Comparison of ENCODE assay signal across 9 cellular contexts in the genomic region with DNA sequence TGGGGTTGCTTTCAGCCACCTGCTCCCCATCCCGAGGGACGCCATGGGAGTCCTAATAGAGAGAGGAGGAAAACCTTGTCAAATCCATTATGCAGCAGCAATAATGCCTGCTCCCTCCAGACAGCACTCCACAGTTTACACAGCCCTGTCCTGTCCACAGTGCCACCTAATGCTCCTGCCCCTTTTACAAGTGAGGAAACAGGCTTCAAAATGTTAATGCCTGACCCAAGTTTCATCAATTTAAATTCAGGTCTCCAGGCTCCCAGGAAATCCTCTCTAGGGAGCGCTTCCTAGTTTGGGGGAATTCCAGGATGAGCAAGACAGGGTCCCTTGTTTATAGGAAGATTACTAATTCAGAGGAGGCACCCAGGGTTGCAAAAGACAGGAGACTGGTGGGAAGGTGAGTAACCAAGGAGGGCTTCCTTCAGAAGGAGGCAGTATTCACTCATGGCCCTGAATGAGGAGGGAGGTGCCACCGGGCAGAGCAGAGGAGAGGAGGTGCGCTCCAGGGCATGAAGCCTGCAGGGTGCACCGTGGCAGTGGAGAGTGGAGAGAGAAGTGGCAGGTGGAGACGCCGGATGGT. TPM values are rescaled to one million over a fixed set of nuclear protein-coding genes. Genes with fewer than 3 reads are reported as not detected.
A peak's percentile ranks its signal among the peaks of the same experiment; 100 is the strongest.
DNase-seq lines count a peak whose midpoint lies in the region; ATAC-seq and TF ChIP-seq lines count a peak whose summit lies in the region.
"Had no signal": no experiment of that assay in that cellular context is flagged by ENCODE, and none has a peak within 500 bp of the region (broad histone marks: within the 10 kb centered on the region; RNA-seq: fewer than 3 reads in every experiment).

No MANE protein-coding gene starts in this region.

- H3K27ac Mint-ChIP-seq in naive thymus-derived CD4-positive, alpha-beta T cell = peak overlapping the region in 1 of 9 donors; percentile 61
- H3K27ac Mint-ChIP-seq: activated naive CD4-positive, alpha-beta T cell treated with anti-CD3 and anti-CD28 coated beads for 36 hours had no signal

- DNase-seq in COR-L47 (lab: John Stamatoyannopoulos, UW) (peak; percentile 27), HT1080 (ENCODE audit: low read depth) (peak; percentile 73), astrocyte of the hippocampus (ENCODE audit: low read depth, low spot score) (peak; percentile 18), H4 (ENCODE audit: low spot score) (no peak), mucosa of descending colon (no peak)
- no peak for DNase-seq in naive thymus-derived CD4-positive, alpha-beta T cell
- DNase-seq: activated naive CD4-positive, alpha-beta T cell treated with anti-CD3 and anti-CD28 coated beads for 36 hours had no signal

- no peaks in the 10 kb centered on the region for H3K9me3 Mint-ChIP-seq in naive thymus-derived CD4-positive, alpha-beta T cell
- H3K9me3 Mint-ChIP-seq: activated naive CD4-positive, alpha-beta T cell treated with anti-CD3 and anti-CD28 coated beads for 36 hours had no signal

- no peaks in the 10 kb centered on the region for H3K9me3 ChIP-seq in naive thymus-derived CD4-positive, alpha-beta T cell (ENCODE audit: control insufficient read depth in 2 of 3, low read length in 3 of 3)
- no peaks in the 10 kb centered on the region for H3K9me3 ChIP-seq in mucosa of descending colon

- H3K36me3 ChIP-seq in naive thymus-derived CD4-positive, alpha-beta T cell (ENCODE audit: control insufficient read depth in 2 of 3, insufficient read depth in 3 of 3, low read length in 3 of 3) = peaks cover 1 to 27% (median 9%) of the 10 kb centered on the region in 3 experiments
- peaks cover 3% of the 10 kb centered on the region for H3K36me3 ChIP-seq in mucosa of descending colon (ENCODE audit: low read depth)

- POLR2A ChIA-PET in naive thymus-derived CD4-positive, alpha-beta T cell (lab: Charles Lee) = no interaction called here

- intact Hi-C loops in naive thymus-derived CD4-positive, alpha-beta T cell (cut with micrococcal nuclease) = no loop called here
- intact Hi-C loops in mucosa of descending colon (cut with DNase I, micrococcal nuclease) = no loop called here

- H3K27me3 Mint-ChIP-seq in naive thymus-derived CD4-positive, alpha-beta T cell = peaks cover 5 to 42% (median 16%) of the 10 kb centered on the region in 5 donors

- CTCF ChIA-PET in naive thymus-derived CD4-positive, alpha-beta T cell (lab: Charles Lee) = no interaction called here

- peaks cover 4 to 6% of the 10 kb centered on the region in 2 donors for H3K27me3 ChIP-seq in naive thymus-derived CD4-positive, alpha-beta T cell (ENCODE audit: control insufficient read depth in 2 of 2, insufficient read depth in 2 of 2, low read length in 2 of 2)

- H3K4me3 Mint-ChIP-seq in naive thymus-derived CD4-positive, alpha-beta T cell = peak overlapping the region in 7 of 10 donors; percentile 11 to 76 (median 55)

- no peak overlapping the region for H3K27ac ChIP-seq in naive thymus-derived CD4-positive, alpha-beta T cell (ENCODE audit: low read depth, low read length)

- H3K4me3 ChIP-seq in naive thymus-derived CD4-positive, alpha-beta T cell (ENCODE audit: low read length) = no peak overlapping the region
- H3K4me3 ChIP-seq in mucosa of descending colon = no peak overlapping the region

- H3K4me1 Mint-ChIP-seq in naive thymus-derived CD4-positive, alpha-beta T cell = peaks cover 8 to 17% (median 15%) of the 10 kb centered on the region in 7 donors

- no peak for ATAC-seq in naive thymus-derived CD4-positive, alpha-beta T cell
- no peak for ATAC-seq in HG03469 (IDR thresholded peaks at IDR 0.05; ENCODE audit: unreplicated experiment)
- ATAC-seq in GM18861 (IDR thresholded peaks at IDR 0.05; ENCODE audit: unreplicated experiment) = no peak
- ATAC-seq in mucosa of descending colon = no peak

- H3K4me1 ChIP-seq in naive thymus-derived CD4-positive, alpha-beta T cell (ENCODE audit: control insufficient read depth in 2 of 2, insufficient read depth in 2 of 2, low read length in 2 of 2) = peaks cover 4 to 18% of the 10 kb centered on the region in 2 donors
- peaks cover 17% of the 10 kb centered on the region for H3K4me1 ChIP-seq in mucosa of descending colon (ENCODE audit: low read depth)

- TF ChIP-seq CTCF in mucosa of descending colon (IDR thresholded peaks at IDR 0.05) = no peak

- H3K36me3 Mint-ChIP-seq in naive thymus-derived CD4-positive, alpha-beta T cell = peaks cover 10 to 28% (median 18%) of the 10 kb centered on the region in 5 donors

RNA-seq across cellular contexts. Expression of a gene that starts 1.5 kb away (rescaled TPM):
- 63.3 and 69.4 TPM in 2 replicates for total RNA-seq in HT1080 (2014; rRNA removed; shearing (Covaris generic))
- polyA plus RNA-seq in HT1080 (2015; cell fraction: cytosol; rRNA removed) = 53.0 and 64.2 TPM in 2 replicates
- polyA plus RNA-seq in HT1080 (2015; cell fraction: nucleus; rRNA removed) = 214 TPM in 2 replicates
- under 1 TPM in 2 of 5 experiments, not detected in 3; 0.57 to 0.58 TPM for total RNA-seq in naive thymus-derived CD4-positive, alpha-beta T cell
- polyA plus RNA-seq in naive thymus-derived CD4-positive, alpha-beta T cell = not detected
- 28.6 and 39.0 TPM in 2 replicates for total RNA-seq in H4 (2014; rRNA removed; shearing (Covaris generic))
- total RNA-seq in mucosa of descending colon = 10 to 100 TPM in 1 of 3 donors, 1 to 10 TPM in 2; 3.9 to 11.8 (median 8.5) TPM

RNA-seq across cellular contexts. Expression of a gene that starts 11.8 kb away (rescaled TPM):
- total RNA-seq in HT1080 (2014; rRNA removed; shearing (Covaris generic)) = 88.3 and 146 TPM in 2 replicates
- 98.8 and 114 TPM in 2 replicates for polyA plus RNA-seq in HT1080 (2015; cell fraction: cytosol; rRNA removed)
- polyA plus RNA-seq in HT1080 (2015; cell fraction: nucleus; rRNA removed) = 78.7 and 80.9 TPM in 2 replicates
- 10 to 100 TPM; 49.8 to 99.8 (median 56.9) TPM for total RNA-seq in naive thymus-derived CD4-positive, alpha-beta T cell
- polyA plus RNA-seq in naive thymus-derived CD4-positive, alpha-beta T cell = 100 to 1,000 TPM; 208 to 287 TPM
- total RNA-seq in H4 (2014; rRNA removed; shearing (Covaris generic)) = 43.0 and 65.6 TPM in 2 replicates
- 10 to 100 TPM; 35.8 to 95.2 (median 46.6) TPM for total RNA-seq in mucosa of descending colon

RNA-seq across cellular contexts. Expression of a gene that starts 19.4 kb away (rescaled TPM):
- 212 and 250 TPM in 2 replicates for total RNA-seq in HT1080 (2014; rRNA removed; shearing (Covaris generic))
- 166 and 211 TPM in 2 replicates for polyA plus RNA-seq in HT1080 (2015; cell fraction: cytosol; rRNA removed)
- polyA plus RNA-seq in HT1080 (2015; cell fraction: nucleus; rRNA removed) = 210 and 264 TPM in 2 replicates
- total RNA-seq in naive thymus-derived CD4-positive, alpha-beta T cell = 100 to 1,000 TPM in 1 of 5 experiments, 10 to 100 TPM in 4; 72.8 to 139 (median 85.6) TPM
- 10 to 100 TPM; 17.9 to 20.0 TPM for polyA plus RNA-seq in naive thymus-derived CD4-positive, alpha-beta T cell
- total RNA-seq in H4 (2014; rRNA removed; shearing (Covaris generic)) = 92.3 and 106 TPM in 2 replicates
- total RNA-seq in mucosa of descending colon = 10 to 100 TPM; 61.1 to 74.1 (median 64.6) TPM

RNA-seq across cellular contexts. Expression of a gene that starts 26.2 kb away (rescaled TPM):
- 0.10 and 0.32 TPM in 2 replicates for total RNA-seq in HT1080 (2014; rRNA removed; shearing (Covaris generic))
- 0.09 and 0.29 TPM in 2 replicates for polyA plus RNA-seq in HT1080 (2015; cell fraction: cytosol; rRNA removed)
- polyA plus RNA-seq in HT1080 (2015; cell fraction: nucleus; rRNA removed) = 0.67 and 0.83 TPM in 2 replicates
- 100 to 1,000 TPM in 1 of 5 experiments, 10 to 100 TPM in 3, 1 to 10 TPM in 1; 2.9 to 101 (median 10.8) TPM for total RNA-seq in naive thymus-derived CD4-positive, alpha-beta T cell
- 1 to 10 TPM in 1 of 2 donors, under 1 TPM in 1; 0.85 to 2.6 TPM for polyA plus RNA-seq in naive thymus-derived CD4-positive, alpha-beta T cell
- 4.9 and 5.8 TPM in 2 replicates for total RNA-seq in H4 (2014; rRNA removed; shearing (Covaris generic))
- total RNA-seq in mucosa of descending colon = 10 to 100 TPM in 2 of 3 donors, 1 to 10 TPM in 1; 6.2 to 36.8 (median 18.4) TPM

RNA-seq across cellular contexts. Expression of a gene that starts 45.7 kb away (rescaled TPM):
- not detected in 2 replicates for total RNA-seq in HT1080 (2014; rRNA removed; shearing (Covaris generic))
- 0.06 TPM in 2 replicates for polyA plus RNA-seq in HT1080 (2015; cell fraction: cytosol; rRNA removed)
- 0.20 TPM in 1 of 2 replicates, not detected in the other for polyA plus RNA-seq in HT1080 (2015; cell fraction: nucleus; rRNA removed)
- total RNA-seq in naive thymus-derived CD4-positive, alpha-beta T cell = 100 to 1,000 TPM; 361 to 653 (median 430) TPM
- 100 to 1,000 TPM; 195 to 303 TPM for polyA plus RNA-seq in naive thymus-derived CD4-positive, alpha-beta T cell
- not detected in 2 replicates for total RNA-seq in H4 (2014; rRNA removed; shearing (Covaris generic))
- 1 to 10 TPM; 2.3 to 4.3 (median 2.8) TPM for total RNA-seq in mucosa of descending colon

Comparison
In these comparisons a context has a peak if more than half of its experiments do, and no peak if none do; other contexts are left out.
1. DNase-seq: peak in COR-L47 (single experiment), HT1080 (single experiment) and astrocyte of the hippocampus (single experiment); none in naive thymus-derived CD4-positive, alpha-beta T cell (0 of 9), H4 (single experiment) and mucosa of descending colon (0 of 3).